In genomic region chr7:149126662-149127321, GRCh38 we compare ENCODE assay signal across 9 cellular contexts. TPM values are rescaled to one million over a fixed set of nuclear protein-coding genes. Genes with fewer than 3 reads are reported as not detected.
DNase-seq lines count a peak whose midpoint lies in the region; ATAC-seq, FAIRE-seq and TF ChIP-seq lines count a peak whose summit lies in the region.
"Had no signal": no experiment of that assay in that cellular context is flagged by ENCODE, and none has a peak within 500 bp of the region (broad histone marks: within the 10 kb centered on the region; RNA-seq: fewer than 3 reads in every experiment).

No MANE protein-coding gene starts in this region.

- under 1% methylated on average over 30 of the region's 48 CpGs for WGBS in GM12878 (ENCODE audit: insufficient coverage, insufficient replicate concordance, low lambda C conversion rate, missing lambda C conversion rate)
- WGBS in smooth muscle cell (ENCODE audit: low lambda C conversion rate) = under 1% methylated on average over 36 of the region's 48 CpGs

- H3K79me2 ChIP-seq in GM12878 (ENCODE audit: control insufficient read depth, insufficient read depth, low read length) (peaks cover 34% of the 10 kb centered on the region), smooth muscle cell (ENCODE audit: low read depth) (peaks cover 40% of the 10 kb centered on the region)

- TSS peak; percentile 70 for BruUV-seq in GM12878 (replicated peaks; lab: Mats Ljungman, UMichigan)

- H3K36me3 ChIP-seq in GM12878 (ENCODE audit: control insufficient read depth in 2 of 2, insufficient read depth in 2 of 2, low read length in 1 of 2) (peaks cover 0 to 22% of the 10 kb centered on the region in 2 experiments; a peak in 1 of 4 replicates), smooth muscle cell (ENCODE audit: low read depth) (peaks cover 10% of the 10 kb centered on the region)

- H3K9me3 ChIP-seq in GM12878 (replicated peaks; ENCODE audit: control insufficient read depth, insufficient read depth, low read length) (peaks cover 15% of the 10 kb centered on the region), smooth muscle cell (replicated peaks; ENCODE audit: low read depth) (no peaks in the 10 kb centered on the region)

- TF ChIP-seq CTCF in GM12878 (IDR thresholded peaks at IDR 0.05 in 2 of 3, conservative IDR thresholded peaks at IDR 0.05 in 1 of 3; ENCODE audit: control insufficient read depth in 2 of 3, extremely low read depth in 1 of 3, insufficient read depth in 1 of 3, low read depth in 3 of 3, low read length in 3 of 3) (no peak), smooth muscle cell (IDR thresholded peaks at IDR 0.05; ENCODE audit: borderline replicate concordance, insufficient read depth, poor library complexity, severe bottlenecking) (no peak)

- H3K27ac ChIP-seq in GM12878 (ENCODE audit: control insufficient read depth, insufficient read depth) = peak overlapping the region; percentile 90
- H3K27ac ChIP-seq in smooth muscle cell (ENCODE audit: low read depth) = peak overlapping the region; percentile 89

- intact Hi-C loops in GM12878 (cut with micrococcal nuclease; ENCODE audit: unreplicated experiment) = loop anchor here (1.0 to 5.0 kb wide), 5 partner anchors 21 to 111 kb away; partner anchors contain the start of genes PDIA4, ZNF212, ZNF282 and ZNF398

- peak overlapping the region; percentile 94 for H2AFZ ChIP-seq in GM12878 (ENCODE audit: control insufficient read depth, low read depth, low read length)
- peak overlapping the region; percentile 94 for H2AFZ ChIP-seq in smooth muscle cell (ENCODE audit: low read depth)

- in situ Hi-C loops in KBM-7 (cut with MboI; ENCODE audit: low pct_unique_long_range_greater_than_20kb, low sequenced_read_pairs) (no loop called here), GM12878 (cut with MboI) (no loop called here)

- POLR2A ChIA-PET in GM12878 (lab: Charles Lee) = interaction anchor here (1.3 to 3.4 kb wide), 5 partner anchors 12 to 495 kb away, joined by 3 to 31 read pairs (median 3); partner anchors contain the start of genes ZNF398 and ZNF783

- no peak for TF ChIP-seq EP300 in GM12878 (IDR thresholded peaks at IDR 0.05; ENCODE audit: borderline replicate concordance in 1 of 2, control insufficient read depth in 1 of 2, low read depth in 2 of 2, low read length in 2 of 2)

- H3K4me1 ChIP-seq in GM12878 (ENCODE audit: control insufficient read depth, insufficient read depth, low read length) (no peaks in the 10 kb centered on the region), smooth muscle cell (ENCODE audit: low read depth) (peaks cover 11% of the 10 kb centered on the region)

- TF ChIP-seq POLR2A in GM12878 (IDR thresholded peaks at IDR 0.05; ENCODE audit: low read depth, low read length) = no peak; the same call in 1 of the 2 replicates

- no peak for FAIRE-seq in GM12878 (lab: Jason Lieb, UNC)
- FAIRE-seq: islet of Langerhans had no signal

- CTCF ChIA-PET in GM12878 (lab: Yijun Ruan, JAX) = interaction anchor here (0.5 to 4.1 kb wide), 9 partner anchors 9 to 164 kb away, joined by 3 to 37 read pairs (median 5); partner anchors contain the start of genes ZNF398 and ZNF783

- RAD21 ChIA-PET in GM12878 (lab: Charles Lee; ENCODE audit: unreplicated experiment) = interaction anchor here (1.3 to 3.1 kb wide), 4 partner anchors 17 to 158 kb away, joined by 3 to 20 read pairs (median 4); partner anchors contain the start of genes ZNF282 and ZNF398

- H3F3A ChIP-seq in smooth muscle cell (ENCODE audit: low read depth) = peaks cover 9% of the 10 kb centered on the region

- H3K4me3 ChIP-seq in GM12878 = peak overlapping the region; percentile 92
- H3K4me3 ChIP-seq in smooth muscle cell = peak overlapping the region; percentile 99

- H3K4me2 ChIP-seq in GM12878 (ENCODE audit: control insufficient read depth, insufficient read depth) (peak overlapping the region; percentile 71), smooth muscle cell (peak overlapping the region; percentile 97)

- DNase-seq in EH (ENCODE audit: low read depth) (peak; percentile 55), KBM-7 (peak; percentile 66), T-helper 2 cell (peak; percentile 26 to 81 (median 43)), GM12878 (ENCODE audit: low read depth, low spot score) (no peak), iPS-NIHi11 (ENCODE audit: low spot score) (peak; percentile 44), smooth muscle cell (lab: John Stamatoyannopoulos, UW; ENCODE audit: unreplicated experiment) (peak; percentile 68), NOMO-1 treated with dmso at 0.1 percent for 144 hours (lab: John Stamatoyannopoulos, UW; ENCODE audit: unreplicated experiment) (no peak)

- SMC1A ChIA-PET in GM12878 (lab: Charles Lee; ENCODE audit: uncharacterized antibody, unreplicated experiment) = interaction anchor here (1.1 kb wide), 1 partner anchor 17 kb away, joined by 3 read pairs; no protein-coding TSS in a partner anchor

- H3K9ac ChIP-seq in GM12878 (ENCODE audit: control insufficient read depth, insufficient read depth, low read length) = peak overlapping the region; percentile 90
- H3K9ac ChIP-seq in smooth muscle cell (ENCODE audit: low read depth) = peak overlapping the region; percentile 92

- H4K20me1 ChIP-seq in GM12878 (ENCODE audit: control insufficient read depth, insufficient read depth) = no peaks in the 10 kb centered on the region
- no peaks in the 10 kb centered on the region for H4K20me1 ChIP-seq in smooth muscle cell (ENCODE audit: low read depth)

- no peak for TF ChIP-seq RAD21 in GM12878 (IDR thresholded peaks at IDR 0.05; ENCODE audit: insufficient read depth, low read depth, low read length)

- no peaks in the 10 kb centered on the region for H3K27me3 ChIP-seq in GM12878 (replicated peaks in 1 of 2; ENCODE audit: control insufficient read depth in 2 of 2, insufficient read depth in 2 of 2, low read length in 1 of 2)
- no peaks in the 10 kb centered on the region for H3K27me3 ChIP-seq in smooth muscle cell (ENCODE audit: low read depth)

- ATAC-seq in GM21529 (IDR thresholded peaks at IDR 0.05; ENCODE audit: unreplicated experiment) = peak; percentile 47
- ATAC-seq in GM12878 = peak; percentile 81

TF ChIP-seq in GM12878, 131 proteins besides CTCF, POLR2A, EP300 and RAD21 (continues in another document):
- TF ChIP-seq ZBED1 (IDR thresholded peaks at IDR 0.05; ENCODE audit: borderline replicate concordance) = 0 out of 2 replicates have a peak, but pooled peaks have one; percentile 22

RNA-seq across cellular contexts. Expression of gene ZNF425, which starts 0.7 kb away (rescaled TPM):
- total RNA-seq in GM12878 (2013; cell fraction: nucleolus; rRNA removed) = 0.84 and 0.95 TPM in 2 replicates
- 0.79 and 1.0 TPM in 2 replicates for total RNA-seq in GM12878 (2014; rRNA removed)
- total RNA-seq in GM12878 (2014; rRNA removed; fragmentation: Illumina TruSeq; extraction: Trizol) = 0.88 and 1.2 TPM in 2 replicates
- 0.69 and 1.6 TPM in 2 replicates for total RNA-seq in GM12878 (2021)
- 0.21 TPM for polyA plus RNA-seq in GM12878 (2011; ENCODE audit: low read depth)
- polyA plus RNA-seq in GM12878 (2011; rRNA removed) = 0.53 and 0.95 TPM in 2 replicates
- 0.53 and 0.66 TPM in 2 replicates for polyA plus RNA-seq in GM12878 (2011; cell fraction: cytosol; rRNA removed)
- 0.40 and 0.53 TPM in 2 replicates for polyA plus RNA-seq in GM12878 (2011; cell fraction: nucleus; rRNA removed)
- 0.39 and 0.59 TPM in 2 replicates for polyA plus RNA-seq in GM12878 (2012)
- 0.25 and 1.0 TPM in 2 replicates for polyA plus RNA-seq in GM12878 (2014; fragmentation: Illumina TruSeq; extraction: Trizol)
- under 1 TPM; 0.19 to 0.20 TPM for polyA plus RNA-seq in GM12878 (2014; fragmentation: Nextera tagmentation; extraction: Ambion mirVana)
- 0.41 and 0.99 TPM in 2 replicates for polyA plus RNA-seq in GM12878 (2014; rRNA removed)
- polyA plus RNA-seq in GM12878 (2016; fragmentation: Nextera tagmentation; extraction: Ambion mirVana) = 1 to 10 TPM; 1.8 TPM
- polyA minus RNA-seq in GM12878 (2011; rRNA and poly(A)+ RNA removed) = 0.73 and 1.0 TPM in 2 replicates
- polyA minus RNA-seq in GM12878 (2011; cell fraction: cytosol; rRNA and poly(A)+ RNA removed) = not detected in 2 replicates
- polyA minus RNA-seq in GM12878 (2011; cell fraction: nucleus; rRNA and poly(A)+ RNA removed) = 0.48 TPM in 2 replicates
- 2.4 and 4.5 TPM in 2 replicates for total RNA-seq in smooth muscle cell
- polyA plus RNA-seq in smooth muscle cell = 3.2 and 4.3 TPM in 2 replicates

RNA-seq across cellular contexts. Expression of gene ZNF398, which starts 20.5 kb away (rescaled TPM):
- 18.3 and 23.5 TPM in 2 replicates for total RNA-seq in GM12878 (2013; cell fraction: nucleolus; rRNA removed)
- 9.8 and 13.6 TPM in 2 replicates for total RNA-seq in GM12878 (2014; rRNA removed)
- 9.3 and 9.5 TPM in 2 replicates for total RNA-seq in GM12878 (2014; rRNA removed; fragmentation: Illumina TruSeq; extraction: Trizol)
- 12.9 and 15.3 TPM in 2 replicates for total RNA-seq in GM12878 (2021)
- 3.9 TPM for polyA plus RNA-seq in GM12878 (2011; ENCODE audit: low read depth)
- 4.1 and 8.1 TPM in 2 replicates for polyA plus RNA-seq in GM12878 (2011; rRNA removed)
- 7.9 and 9.8 TPM in 2 replicates for polyA plus RNA-seq in GM12878 (2011; cell fraction: cytosol; rRNA removed)
- 12.4 and 12.9 TPM in 2 replicates for polyA plus RNA-seq in GM12878 (2011; cell fraction: nucleus; rRNA removed)
- polyA plus RNA-seq in GM12878 (2012) = 4.8 TPM in 2 replicates
- 8.3 and 10.4 TPM in 2 replicates for polyA plus RNA-seq in GM12878 (2014; fragmentation: Illumina TruSeq; extraction: Trizol)
- 1 to 10 TPM; 2.3 to 2.5 TPM for polyA plus RNA-seq in GM12878 (2014; fragmentation: Nextera tagmentation; extraction: Ambion mirVana)
- 7.8 and 9.3 TPM in 2 replicates for polyA plus RNA-seq in GM12878 (2014; rRNA removed)
- polyA plus RNA-seq in GM12878 (2016; fragmentation: Nextera tagmentation; extraction: Ambion mirVana) = 10 to 100 TPM; 10.6 to 10.9 TPM
- polyA minus RNA-seq in GM12878 (2011; rRNA and poly(A)+ RNA removed) = 20.1 and 23.0 TPM in 2 replicates
- 6.5 TPM in 2 replicates for polyA minus RNA-seq in GM12878 (2011; cell fraction: cytosol; rRNA and poly(A)+ RNA removed)
- 9.1 and 18.6 TPM in 2 replicates for polyA minus RNA-seq in GM12878 (2011; cell fraction: nucleus; rRNA and poly(A)+ RNA removed)
- total RNA-seq in smooth muscle cell = 12.4 and 15.1 TPM in 2 replicates
- 8.8 and 9.0 TPM in 2 replicates for polyA plus RNA-seq in smooth muscle cell

RNA-seq across cellular contexts. Expression of gene ZNF786, which starts 36.3 kb away (rescaled TPM):
- total RNA-seq in GM12878 (2013; cell fraction: nucleolus; rRNA removed) = 8.3 and 9.4 TPM in 2 replicates
- total RNA-seq in GM12878 (2014; rRNA removed) = 4.8 and 6.3 TPM in 2 replicates
- 3.7 and 4.1 TPM in 2 replicates for total RNA-seq in GM12878 (2014; rRNA removed; fragmentation: Illumina TruSeq; extraction: Trizol)
- total RNA-seq in GM12878 (2021) = 5.8 and 6.4 TPM in 2 replicates
- 1.2 TPM for polyA plus RNA-seq in GM12878 (2011; ENCODE audit: low read depth)
- polyA plus RNA-seq in GM12878 (2011; rRNA removed) = 1.6 and 1.8 TPM in 2 replicates
- polyA plus RNA-seq in GM12878 (2011; cell fraction: cytosol; rRNA removed) = 1.9 and 3.2 TPM in 2 replicates
- polyA plus RNA-seq in GM12878 (2011; cell fraction: nucleus; rRNA removed) = 2.5 and 4.3 TPM in 2 replicates
- 2.5 and 3.0 TPM in 2 replicates for polyA plus RNA-seq in GM12878 (2012)
- 2.0 and 2.9 TPM in 2 replicates for polyA plus RNA-seq in GM12878 (2014; fragmentation: Illumina TruSeq; extraction: Trizol)
- polyA plus RNA-seq in GM12878 (2014; fragmentation: Nextera tagmentation; extraction: Ambion mirVana) = under 1 TPM; 0.47 to 0.86 TPM
- polyA plus RNA-seq in GM12878 (2014; rRNA removed) = 3.7 and 4.4 TPM in 2 replicates
- polyA plus RNA-seq in GM12878 (2016; fragmentation: Nextera tagmentation; extraction: Ambion mirVana) = 1 to 10 TPM; 4.9 to 7.0 TPM
- 4.3 and 8.3 TPM in 2 replicates for polyA minus RNA-seq in GM12878 (2011; rRNA and poly(A)+ RNA removed)
- polyA minus RNA-seq in GM12878 (2011; cell fraction: cytosol; rRNA and poly(A)+ RNA removed) = 2.1 and 2.3 TPM in 2 replicates
- 2.3 and 5.0 TPM in 2 replicates for polyA minus RNA-seq in GM12878 (2011; cell fraction: nucleus; rRNA and poly(A)+ RNA removed)
- total RNA-seq in smooth muscle cell = 2.2 and 2.5 TPM in 2 replicates
- 2.3 and 3.1 TPM in 2 replicates for polyA plus RNA-seq in smooth muscle cell

Comparison
In these comparisons a context has a peak if more than half of its experiments do, and no peak if none do; other contexts are left out.
1. DNase-seq: peak in EH (single experiment), KBM-7 (single experiment), T-helper 2 cell (5 of 5), iPS-NIHi11 (single experiment) and smooth muscle cell (single experiment); none in GM12878 (single experiment) and NOMO-1 treated with dmso at 0.1 percent for 144 hours (single experiment).